8 cellular contexts compared by ENCODE assay signal in genomic region chr6:27096834-27097511, GRCh38.
DNase-seq lines count a peak whose midpoint lies in the region; ATAC-seq and TF ChIP-seq lines count a peak whose summit lies in the region.

No MANE protein-coding gene starts in this region.

- no peak overlapping the region for H3K27ac ChIP-seq in RWPE1
- H3K27ac ChIP-seq in lower lobe of right lung = no peak overlapping the region

- peak overlapping the region; percentile 74 for H3K27ac Mint-ChIP-seq in chondrocyte (ENCODE audit: unreplicated experiment)

- intact Hi-C loops in lower lobe of right lung (cut with DNase I) = no loop called here

- H3K27me3 ChIP-seq in lower lobe of right lung (ENCODE audit: low read depth) = peaks cover 24% of the 10 kb centered on the region

- H3K4me1 ChIP-seq in lower lobe of right lung = peaks cover 5% of the 10 kb centered on the region

- DNase-seq in RWPE1 (ENCODE audit: low spot score) (peak; percentile 59), chondrocyte (ENCODE audit: low spot score) (no peak), lower lobe of right lung (peak; percentile 66), SKM-1 (lab: John Stamatoyannopoulos, UW; ENCODE audit: unreplicated experiment) (no peak), midbrain (lab: John Stamatoyannopoulos, UW) (no peak), NCI-H146 (lab: John Stamatoyannopoulos, UW) (no peak)
- peak; percentile 36 to 39 for DNase-seq in stimulated activated CD8-positive, alpha-beta memory T cell treated with anti-CD3 and anti-CD28 coated beads, Interleukin-7, amount 100 ng/mL, for 48 hours (ENCODE audit: extremely low read depth in 1 of 2, low read depth in 1 of 2)

- ATAC-seq in lower lobe of right lung = peak; percentile 71 to 85

- peaks cover 19% of the 10 kb centered on the region for H3K4me1 Mint-ChIP-seq in chondrocyte (ENCODE audit: low read depth)

- H3K36me3 ChIP-seq in lower lobe of right lung = no peaks in the 10 kb centered on the region

- H3K4me3 ChIP-seq in GM12875 (ENCODE audit: low read depth, low read length) (peak overlapping the region; percentile 45), lower lobe of right lung (peak overlapping the region; percentile 53)

- CTCF ChIA-PET in RWPE1 (lab: Yijun Ruan, JAX) = interaction anchor here (0.6 kb wide), 1 partner anchor 31 kb away, joined by 7 read pairs; no protein-coding TSS in a partner anchor

- peaks cover 9% of the 10 kb centered on the region for H3K27me3 Mint-ChIP-seq in chondrocyte (ENCODE audit: low read depth)

- no peaks in the 10 kb centered on the region for H3K36me3 Mint-ChIP-seq in chondrocyte (ENCODE audit: low read depth)

- POLR2A ChIA-PET in RWPE1 (lab: Yijun Ruan, JAX; ENCODE audit: low non-redundant PET) = no interaction called here

- peak overlapping the region; percentile 77 for H3K4me3 Mint-ChIP-seq in chondrocyte (ENCODE audit: unreplicated experiment)

- no peaks in the 10 kb centered on the region for H3K9me3 ChIP-seq in lower lobe of right lung

- no peaks in the 10 kb centered on the region for H3K9me3 Mint-ChIP-seq in chondrocyte (ENCODE audit: low read depth)

- no peak for TF ChIP-seq CTCF in GM12875 (IDR thresholded peaks at IDR 0.05; ENCODE audit: borderline replicate concordance, insufficient read depth, low read depth, low read length)
- no peak for TF ChIP-seq CTCF in RWPE1 (conservative IDR thresholded peaks at IDR 0.05; ENCODE audit: low read depth)
- no peak for TF ChIP-seq CTCF in chondrocyte (IDR thresholded peaks at IDR 0.05)
- no peak for TF ChIP-seq CTCF in lower lobe of right lung (IDR thresholded peaks at IDR 0.05)

Comparison
In these comparisons a context has a peak if more than half of its experiments do, and no peak if none do; other contexts are left out.
1. DNase-seq: peak in RWPE1 (single experiment), lower lobe of right lung (single experiment) and stimulated activated CD8-positive, alpha-beta memory T cell treated with anti-CD3 and anti-CD28 coated beads, Interleukin-7, amount 100 ng/mL, for 48 hours (2 of 2); none in chondrocyte (single experiment), SKM-1 (single experiment), midbrain (single experiment) and NCI-H146 (single experiment).